ENCODE assay signal across 1 cellular context in the genomic region with DNA sequence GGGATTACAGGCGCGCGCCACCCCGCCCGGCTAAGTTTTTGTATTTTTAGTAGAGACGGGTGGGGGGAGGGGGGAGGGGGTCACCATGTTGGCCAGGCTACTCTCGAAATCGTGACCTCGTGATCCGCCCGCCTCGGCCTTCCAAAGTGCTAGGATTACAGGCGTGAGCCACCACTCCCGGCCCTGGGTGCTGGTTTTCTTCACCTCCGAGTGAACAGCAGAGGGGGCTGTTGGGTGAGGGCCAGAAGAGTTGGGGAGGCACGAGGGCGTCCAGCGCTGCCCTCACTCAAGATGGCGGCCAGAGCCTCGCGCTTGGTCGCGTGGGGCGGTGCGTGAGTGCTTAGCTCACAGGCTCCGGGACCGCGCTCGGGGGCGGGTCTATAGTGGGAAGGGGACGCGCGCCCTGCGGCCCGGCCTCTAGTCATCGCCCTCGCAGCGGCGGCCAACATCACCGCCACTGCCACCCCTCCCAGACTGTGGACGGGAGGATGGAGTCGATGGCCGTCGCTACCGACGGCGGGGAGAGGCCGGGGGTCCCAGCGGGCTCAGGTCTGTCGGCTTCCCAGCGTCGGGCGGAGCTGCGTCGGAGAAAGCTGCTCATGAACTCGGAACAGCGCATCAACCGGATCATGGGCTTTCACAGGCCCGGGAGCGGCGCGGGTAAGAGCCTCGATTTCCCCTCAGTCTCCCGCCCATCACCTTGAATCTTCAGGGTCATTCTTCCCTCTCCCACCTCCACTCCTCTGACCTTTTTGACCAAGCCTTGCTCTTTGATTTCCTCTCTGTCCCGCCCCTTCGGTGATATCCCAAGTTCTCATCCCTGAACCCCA.
TF ChIP-seq lines count a peak whose summit lies in the region.

TSS of gene CAMLG (plus strand) at position 416 of the 830 bp plus-strand sequence. CDS start at position 489, 73 bp downstream.

TF ChIP-seq in WTC11, 78 proteins besides CTCF, POLR2A, EP300 and RAD21 (continued from another document):
- no peak for TF ChIP-seq ATF6 (CRISPR knock-in tag; IDR thresholded peaks at IDR 0.05)
